ENCODE assay signal across 13 cellular contexts in the genomic region with DNA sequence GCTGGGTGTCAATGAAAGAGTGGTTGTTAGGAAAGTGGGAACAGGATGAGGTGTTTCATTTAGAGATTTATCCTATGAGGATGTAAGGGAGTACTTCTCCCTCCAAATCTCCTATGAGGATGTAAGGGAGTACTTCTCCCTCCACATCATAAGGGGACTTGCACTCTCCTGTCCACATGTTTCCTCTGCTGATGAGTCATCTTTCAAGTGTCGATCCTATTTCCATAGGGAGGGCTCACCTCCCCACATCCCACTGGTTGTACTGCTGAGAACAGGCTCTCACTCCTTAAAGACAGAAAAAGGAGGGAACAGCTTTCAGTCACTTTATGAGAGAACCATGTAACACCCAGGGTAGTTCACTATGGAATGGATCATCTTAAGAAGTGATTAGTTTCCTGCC.
"Had no signal": no experiment of that assay in that cellular context is flagged by ENCODE, and none has a peak within 500 bp of the region (broad histone marks: within the 10 kb centered on the region; RNA-seq: fewer than 3 reads in every experiment).

No MANE protein-coding gene starts in this region.

- DNase-seq: activated CD4-positive, CD25-positive, alpha-beta regulatory T cell treated with anti-CD3 and anti-CD28 coated beads, Interleukin-2, amount 50 U/mL, for 72 hours; activated naive CD4-positive, alpha-beta T cell; activated naive CD8-positive, alpha-beta T cell treated with anti-CD3 and anti-CD28 coated beads, Interleukin-2, amount 10 ng/mL, durations not matched to agents 7 days and 5 days; brain microvascular endothelial cell; cerebellar nuclear complex; effector memory CD8-positive, alpha-beta T cell; kidney; left lung; mucosa of descending colon; naive thymus-derived CD4-positive, alpha-beta T cell; sigmoid colon; spleen; T-helper 9 cell had no signal

- ATAC-seq: effector memory CD8-positive, alpha-beta T cell; left lung; mucosa of descending colon; naive thymus-derived CD4-positive, alpha-beta T cell had no signal
